ENCODE assay signal across 28 cellular contexts in genomic region chr12:522692-523378, GRCh38.
A peak's percentile ranks its signal among the peaks of the same experiment; 100 is the strongest.
DNase-seq lines count a peak whose midpoint lies in the region; ATAC-seq and TF ChIP-seq lines count a peak whose summit lies in the region.
"Had no signal": no experiment of that assay in that cellular context is flagged by ENCODE, and none has a peak within 500 bp of the region (broad histone marks: within the 10 kb centered on the region; RNA-seq: fewer than 3 reads in every experiment).

No MANE protein-coding gene starts in this region.

- H3K27me3 Mint-ChIP-seq in progenitor cell of endocrine pancreas, result no peaks in the 10 kb centered on the region

- H3K4me1 Mint-ChIP-seq in progenitor cell of endocrine pancreas (ENCODE audit: low read depth), result peaks cover 5% of the 10 kb centered on the region
- H3K4me1 Mint-ChIP-seq: B cell had no signal

- H3K4me3 Mint-ChIP-seq in progenitor cell of endocrine pancreas (ENCODE audit: low read depth), result no peak overlapping the region
- H3K4me3 Mint-ChIP-seq: B cell; CD8-positive, alpha-beta T cell had no signal

- no peak for TF ChIP-seq POLR2A in stomach (IDR thresholded peaks at IDR 0.05)

- DNase-seq in NCI-H146 (lab: John Stamatoyannopoulos, UW), result peak; percentile 14
- no peak for DNase-seq in NCI-H146 treated with DMSO at 0.1 percent for 48 hours (lab: John Stamatoyannopoulos, UW; ENCODE audit: unreplicated experiment)
- DNase-seq in HEK293T (ENCODE audit: extremely low spot score), result no peak
- DNase-seq in WERI-Rb-1, result peak; percentile 68
- DNase-seq in progenitor cell of endocrine pancreas (ENCODE audit: low spot score, unreplicated experiment), result no peak
- DNase-seq in stomach, result no peak
- DNase-seq in retina, result no peak
- DNase-seq: CD8-positive, alpha-beta T cell; DMS 273 treated with DMSO at 0.1 percent for 48 hours; DMS79; EL; GDM1; IMR-90; MM.1S; NCI-H1694 treated with DMSO at 0.1 percent for 48 hours; NCI-H2081 treated with DMSO at 0.1 percent for 48 hours; NCI-H2171; NCI-H226; NCI-H510A treated with DMSO at 0.1 percent for 48 hours; NCI-H748 treated with DMSO at 0.1 percent for 48 hours; SHP77; SW 1271 had no signal

- WGBS in stomach, 5 donors, result 66 to 85% (median 75%) methylated on average over 7 of the region's 7 CpGs

- H3K4me1 ChIP-seq in stomach, result peaks cover 0 to 8% (median 0%) of the 10 kb centered on the region in 4 donors

- CTCF ChIA-PET in HEK293T (lab: Yijun Ruan, JAX), result no interaction called here

- H3K36me3 ChIP-seq in WERI-Rb-1 (no peaks in the 10 kb centered on the region), stomach (peaks cover 0 to 9% (median 2%) of the 10 kb centered on the region in 4 donors)

- peak overlapping the region; percentile 83 for H3K27ac Mint-ChIP-seq in progenitor cell of endocrine pancreas
- H3K27ac Mint-ChIP-seq: B cell; CD8-positive, alpha-beta T cell had no signal

- intact Hi-C loops in stomach (cut with DNase I; ENCODE audit: low total_unique reads), result no loop called here

- no peak for TF ChIP-seq EP300 in stomach (IDR thresholded peaks at IDR 0.05)

- peak overlapping the region; percentile 43 for H3K27ac ChIP-seq in WERI-Rb-1
- no peak overlapping the region for H3K27ac ChIP-seq in stomach
- H3K27ac ChIP-seq: C4-2B, KMS-11, RWPE1 had no signal

- no peak for ATAC-seq in HG03045 (IDR thresholded peaks at IDR 0.05; ENCODE audit: unreplicated experiment)
- ATAC-seq: CD8-positive, alpha-beta T cell; Panc1 had no signal

- H3K9me3 Mint-ChIP-seq in progenitor cell of endocrine pancreas (ENCODE audit: low read depth), result no peaks in the 10 kb centered on the region
- H3K9me3 Mint-ChIP-seq: CD8-positive, alpha-beta T cell had no signal

- POLR2A ChIA-PET in HEK293T (lab: Yijun Ruan, JAX), result no interaction called here

- TF ChIP-seq CTCF in WERI-Rb-1 (IDR thresholded peaks at IDR 0.05; ENCODE audit: low read depth, low read length), result no peak
- no peak for TF ChIP-seq CTCF in progenitor cell of endocrine pancreas (IDR thresholded peaks at IDR 0.05; ENCODE audit: unreplicated experiment)
- TF ChIP-seq CTCF in stomach (IDR thresholded peaks at IDR 0.05), result no peak

- H3K4me3 ChIP-seq in WERI-Rb-1 (ENCODE audit: low read depth, low read length) (no peak overlapping the region), stomach (no peak overlapping the region)

- H3K36me3 Mint-ChIP-seq in progenitor cell of endocrine pancreas (ENCODE audit: insufficient read depth), result peaks cover 3% of the 10 kb centered on the region
- H3K36me3 Mint-ChIP-seq: CD8-positive, alpha-beta T cell had no signal

- H3K27me3 ChIP-seq in WERI-Rb-1 (ENCODE audit: insufficient read depth, low read depth, severe bottlenecking) (no peaks in the 10 kb centered on the region), stomach (peaks cover 0 to 15% (median 0%) of the 10 kb centered on the region in 3 donors)

- no peaks in the 10 kb centered on the region for H3K9me3 ChIP-seq in WERI-Rb-1 (ENCODE audit: severe bottlenecking)
- H3K9me3 ChIP-seq in stomach, result no peaks in the 10 kb centered on the region

TF ChIP-seq in HEK293T, 16 proteins besides CTCF, POLR2A, EP300 and RAD21:
- no peak for TF ChIP-seq FOXA1 (IDR thresholded peaks at IDR 0.05)
- no peak for TF ChIP-seq HDGF (IDR thresholded peaks at IDR 0.05; ENCODE audit: borderline replicate concordance)
- TF ChIP-seq, protein P1, sequence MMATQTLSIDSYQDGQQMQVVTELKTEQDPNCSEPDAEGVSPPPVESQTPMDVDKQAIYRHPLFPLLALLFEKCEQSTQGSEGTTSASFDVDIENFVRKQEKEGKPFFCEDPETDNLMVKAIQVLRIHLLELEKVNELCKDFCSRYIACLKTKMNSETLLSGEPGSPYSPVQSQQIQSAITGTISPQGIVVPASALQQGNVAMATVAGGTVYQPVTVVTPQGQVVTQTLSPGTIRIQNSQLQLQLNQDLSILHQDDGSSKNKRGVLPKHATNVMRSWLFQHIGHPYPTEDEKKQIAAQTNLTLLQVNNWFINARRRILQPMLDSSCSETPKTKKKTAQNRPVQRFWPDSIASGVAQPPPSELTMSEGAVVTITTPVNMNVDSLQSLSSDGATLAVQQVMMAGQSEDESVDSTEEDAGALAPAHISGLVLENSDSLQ (IDR thresholded peaks at IDR 0.05), result peak; percentile 41; the same call in 1 of the 2 replicates
- no peak for TF ChIP-seq NFRKB (IDR thresholded peaks at IDR 0.05)

Comparison
In these comparisons a context has a peak if more than half of its experiments do, and no peak if none do; other contexts are left out.
1. DNase-seq: peak in NCI-H146 (single experiment) and WERI-Rb-1 (single experiment); none in NCI-H146 treated with DMSO at 0.1 percent for 48 hours (single experiment), HEK293T (single experiment), progenitor cell of endocrine pancreas (single experiment), stomach (single experiment) and retina (single experiment).